Comparison of ENCODE assay signal across 18 cellular contexts in the genomic region with DNA sequence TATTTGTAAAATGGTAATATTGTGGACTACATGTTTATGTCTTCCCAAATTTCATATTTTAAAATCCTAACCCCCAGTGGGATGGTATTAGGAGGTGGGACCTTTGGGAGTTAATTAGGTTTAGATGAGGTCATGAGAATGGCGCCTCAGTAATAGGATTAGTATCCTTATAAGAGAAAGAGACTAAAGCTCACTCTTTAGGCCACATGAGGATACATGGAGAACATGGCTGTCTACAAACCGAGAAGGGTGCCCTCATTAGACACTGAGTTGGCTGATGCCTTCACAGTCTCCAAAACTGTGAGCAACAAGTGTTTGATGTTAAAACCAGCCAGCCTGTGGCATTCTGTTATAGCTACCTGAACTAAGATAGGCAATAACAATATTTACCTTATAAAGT. TPM values are rescaled to one million over a fixed set of nuclear protein-coding genes. Genes with fewer than 3 reads are reported as not detected.
"Had no signal": no experiment of that assay in that cellular context is flagged by ENCODE, and none has a peak within 500 bp of the region (broad histone marks: within the 10 kb centered on the region; RNA-seq: fewer than 3 reads in every experiment).

No MANE protein-coding gene starts in this region.

- H3K9me3 ChIP-seq: colonic mucosa, heart left ventricle, neutrophil had no signal

- ATAC-seq: heart left ventricle; left ventricle myocardium superior; naive thymus-derived CD8-positive, alpha-beta T cell; T-helper 17 cell had no signal

- H3K4me1 ChIP-seq: colonic mucosa, parathyroid adenoma had no signal

- H3K27ac ChIP-seq: colonic mucosa, neutrophil, parathyroid adenoma, VCaP had no signal

- H3K36me3 ChIP-seq: colonic mucosa, heart left ventricle, neutrophil had no signal

- H3K27me3 ChIP-seq: colonic mucosa, heart left ventricle, neutrophil had no signal

- H2AFZ ChIP-seq: parathyroid adenoma had no signal

- H3K79me2 ChIP-seq: parathyroid adenoma had no signal

- DNase-seq: activated CD4-positive, alpha-beta T cell treated with anti-CD3 and anti-CD28 coated beads for 1 hour; activated CD8-positive, alpha-beta memory T cell treated with anti-CD3 and anti-CD28 coated beads for 24 hours; activated CD8-positive, alpha-beta memory T cell treated with anti-CD3 and anti-CD28 coated beads, Interleukin-2, amount 50 U/mL, for 48 hours; activated effector memory CD4-positive, alpha-beta T cell treated with Interleukin-2 at 50 U/mL for 16 hours; activated naive CD4-positive, alpha-beta T cell treated with anti-CD3 and anti-CD28 coated beads, Interleukin-2, amount 10 ng/mL, durations not matched to agents 7 days and 5 days; activated naive CD8-positive, alpha-beta T cell treated with anti-CD3 and anti-CD28 coated beads, Interleukin-2, amount 50 U/mL, for 24 hours; anterior cingulate cortex; colonic mucosa; heart left ventricle; immature natural killer cell; left ventricle myocardium superior; naive thymus-derived CD8-positive, alpha-beta T cell; stimulated activated naive CD4-positive, alpha-beta T cell treated with Interleukin-2 at 50 U/mL for 16 hours; T-helper 17 cell had no signal

- H3K9ac ChIP-seq: parathyroid adenoma had no signal

- H3K4me3 ChIP-seq: colonic mucosa, heart left ventricle had no signal

RNA-seq across cellular contexts. Expression of a gene that starts 58.3 kb away (rescaled TPM):
- total RNA-seq: epithelial cell of proximal tubule; naive thymus-derived CD8-positive, alpha-beta T cell; T-helper 17 cell had no signal
- polyA plus RNA-seq: immature natural killer cell; naive thymus-derived CD8-positive, alpha-beta T cell had no signal
